In genomic region chr7:2197436-2198155, GRCh38 we compare ENCODE assay signal across 25 cellular contexts. TPM values are rescaled to one million over a fixed set of nuclear protein-coding genes. Genes with fewer than 3 reads are reported as not detected.
A peak's percentile ranks its signal among the peaks of the same experiment; 100 is the strongest.
DNase-seq lines count a peak whose midpoint lies in the region; ATAC-seq, FAIRE-seq and TF ChIP-seq lines count a peak whose summit lies in the region.
"Had no signal": no experiment of that assay in that cellular context is flagged by ENCODE, and none has a peak within 500 bp of the region (broad histone marks: within the 10 kb centered on the region; RNA-seq: fewer than 3 reads in every experiment).

No MANE protein-coding gene starts in this region.

- peaks cover 54 to 87% (median 76%) of the 10 kb centered on the region in 11 experiments for H3K36me3 ChIP-seq in BLaER1 treated with 17β-estradiol and CSF1 and Interleukin-3, amounts not matched to agents 10 nM and 100 nM
- H3K36me3 ChIP-seq in trophoblast cell (ENCODE audit: control insufficient read depth in 1 of 2, insufficient read depth in 2 of 2, low read length in 2 of 2) (peaks cover 49 to 52% of the 10 kb centered on the region in 2 experiments), esophagus muscularis mucosa (peaks cover 6 to 57% (median 36%) of the 10 kb centered on the region in 4 donors)
- H3K36me3 ChIP-seq: ovary, right lobe of liver had no signal

- H3K4me2 ChIP-seq in BLaER1 treated with 17β-estradiol and CSF1 and Interleukin-3, amounts not matched to agents 10 nM and 100 nM, result peak overlapping the region; percentile 36 to 85 (median 71); a peak in 20 of 22 replicates
- no peak overlapping the region for H3K4me2 ChIP-seq in trophoblast cell (ENCODE audit: low read length)

- no peak overlapping the region for H2BK12ac ChIP-seq in trophoblast cell (ENCODE audit: low read length)

- no peak overlapping the region for H4K91ac ChIP-seq in trophoblast cell (ENCODE audit: low read depth, low read length)

- H3K14ac ChIP-seq in trophoblast cell (ENCODE audit: low read length), result no peak overlapping the region

- H3K27me3 ChIP-seq in BLaER1 treated with 17β-estradiol and CSF1 and Interleukin-3, amounts not matched to agents 10 nM and 100 nM, result no peaks in the 10 kb centered on the region
- H3K27me3 ChIP-seq in trophoblast cell (ENCODE audit: insufficient read depth, low read length), result no peaks in the 10 kb centered on the region
- H3K27me3 ChIP-seq in esophagus muscularis mucosa, result no peaks in the 10 kb centered on the region
- H3K27me3 ChIP-seq: esophagus squamous epithelium, gastroesophageal sphincter, ovary, right lobe of liver, vagina had no signal

- peak; percentile 38 for FAIRE-seq in HTR-8/SVneo (lab: Jason Lieb, UNC)
- FAIRE-seq: GM12891, HepG2 had no signal

- H3K4ac ChIP-seq in trophoblast cell (ENCODE audit: low read depth, low read length), result no peak overlapping the region

- peaks cover 22 to 93% (median 66%) of the 10 kb centered on the region in 11 experiments; a peak in 20 of 22 replicates for H4K20me1 ChIP-seq in BLaER1 treated with 17β-estradiol and CSF1 and Interleukin-3, amounts not matched to agents 10 nM and 100 nM

- H3K79me2 ChIP-seq in trophoblast cell (ENCODE audit: control insufficient read depth, insufficient read depth, low read length, poor library complexity), result no peaks in the 10 kb centered on the region

- H2BK120ac ChIP-seq in trophoblast cell (ENCODE audit: insufficient read depth, low read length, poor library complexity), result no peak overlapping the region

- no peak overlapping the region for H4K8ac ChIP-seq in trophoblast cell (ENCODE audit: low read depth, low read length)

- 0 out of 22 replicates have a peak overlapping the region, but pooled peaks of 1 of the 11 experiments have one; percentile 47 for H3K27ac ChIP-seq in BLaER1 treated with 17β-estradiol and CSF1 and Interleukin-3, amounts not matched to agents 10 nM and 100 nM
- H3K27ac ChIP-seq in trophoblast cell (ENCODE audit: low read depth, low read length) (no peak overlapping the region), esophagus muscularis mucosa (replicated peaks in 1 of 4) (no peak overlapping the region)
- H3K27ac ChIP-seq: esophagus squamous epithelium, gastroesophageal sphincter, ovary, right lobe of liver, vagina had no signal

- no peak overlapping the region for H2AK5ac ChIP-seq in trophoblast cell (ENCODE audit: low read length)

- H3K79me1 ChIP-seq in trophoblast cell (ENCODE audit: low read length), result no peaks in the 10 kb centered on the region

- H3K18ac ChIP-seq in trophoblast cell (ENCODE audit: low read length), result no peak overlapping the region

- H2AFZ ChIP-seq in trophoblast cell (ENCODE audit: insufficient read depth, low read length, poor library complexity), result no peak overlapping the region

- H3K23ac ChIP-seq in trophoblast cell (ENCODE audit: low read length), result no peak overlapping the region

- H2BK5ac ChIP-seq in trophoblast cell (ENCODE audit: low read depth, low read length, poor library complexity), result no peak overlapping the region

- no peak for TF ChIP-seq POLR2A in esophagus muscularis mucosa (IDR thresholded peaks at IDR 0.05; ENCODE audit: low read depth)

- no peak for TF ChIP-seq CTCF in esophagus muscularis mucosa (IDR thresholded peaks at IDR 0.05)

- H3K9me3 ChIP-seq in BLaER1 treated with 17β-estradiol and CSF1 and Interleukin-3, amounts not matched to agents 10 nM and 100 nM (replicated peaks in 1 of 11), result peaks cover 10 to 17% (median 14%) of the 10 kb centered on the region in 11 experiments; a peak in 21 of 22 replicates
- H3K9me3 ChIP-seq in trophoblast cell (ENCODE audit: insufficient read depth, low read depth, low read length), result peaks cover 4% of the 10 kb centered on the region
- H3K9me3 ChIP-seq in esophagus muscularis mucosa, result no peaks in the 10 kb centered on the region
- H3K9me3 ChIP-seq: esophagus squamous epithelium, ovary, right lobe of liver, vagina had no signal

- intact Hi-C loops in cardiac septum (cut with DNase I), result no loop called here
- intact Hi-C loops in esophagus muscularis mucosa (cut with DNase I), result no loop called here

- WGBS in trophoblast cell (ENCODE audit: extremely low coverage, insufficient coverage, insufficient read length), result no CpG with 5 or more reads among the region's 21 CpGs
- 93% methylated on average over 20 of the region's 21 CpGs for WGBS in esophagus muscularis mucosa

- H3K4me3 ChIP-seq in BLaER1 treated with 17β-estradiol and CSF1 and Interleukin-3, amounts not matched to agents 10 nM and 100 nM, result no peak overlapping the region
- peak overlapping the region; percentile 27 for H3K4me3 ChIP-seq in trophoblast cell (ENCODE audit: low read depth, low read length)
- no peak overlapping the region for H3K4me3 ChIP-seq in esophagus muscularis mucosa
- H3K4me3 ChIP-seq: esophagus squamous epithelium, gastroesophageal sphincter, ovary, right lobe of liver, vagina had no signal

- peak overlapping the region in 4 of 11 experiments; percentile 12 to 66 (median 38); a peak in 3 of 22 replicates for H3K9ac ChIP-seq in BLaER1 treated with 17β-estradiol and CSF1 and Interleukin-3, amounts not matched to agents 10 nM and 100 nM
- H3K9ac ChIP-seq in trophoblast cell (ENCODE audit: low read length), result no peak overlapping the region

- ATAC-seq in GM19463 (IDR thresholded peaks at IDR 0.05; ENCODE audit: unreplicated experiment) (no peak), HG03457 (IDR thresholded peaks at IDR 0.05; ENCODE audit: unreplicated experiment) (no peak)
- ATAC-seq: gastroesophageal sphincter; HepG2; naive thymus-derived CD8-positive, alpha-beta T cell; Panc1 had no signal

- H3K4me1 ChIP-seq in BLaER1 treated with 17β-estradiol and CSF1 and Interleukin-3, amounts not matched to agents 10 nM and 100 nM, result peaks cover 19 to 83% (median 60%) of the 10 kb centered on the region in 10 experiments
- H3K4me1 ChIP-seq in trophoblast cell (ENCODE audit: control insufficient read depth in 1 of 2, insufficient read depth in 2 of 2, low read length in 2 of 2) (peaks cover 0 to 2% of the 10 kb centered on the region in 2 experiments), esophagus muscularis mucosa (peaks cover 9 to 25% (median 13%) of the 10 kb centered on the region in 4 donors)
- H3K4me1 ChIP-seq: right lobe of liver, vagina had no signal

- DNase-seq in HTR-8/SVneo (ENCODE audit: insufficient read length, low spot score) (no peak), cardiac septum (ENCODE audit: low spot score) (peak; percentile 57), trophoblast cell (no peak), esophagus muscularis mucosa (ENCODE audit: extremely low spot score) (no peak)
- DNase-seq: activated CD8-positive, alpha-beta memory T cell treated with anti-CD3 and anti-CD28 coated beads, Interleukin-2, amount 50 U/mL, for 4 hours; activated naive CD8-positive, alpha-beta T cell treated with anti-CD3 and anti-CD28 coated beads, Interleukin-2, amount 10 ng/mL, durations not matched to agents 7 days and 5 days; CD4-positive, alpha-beta T cell; effector CD8-positive, alpha-beta T cell; esophagus squamous epithelium; GOT3; mesenchymal stem cell; naive thymus-derived CD8-positive, alpha-beta T cell; NCI-H1048; NK-92 treated with Interleukin-12 subunit alpha and Interleukin-12 subunit beta, amount 100 ng/mL, for 24 hours; stimulated activated CD8-positive, alpha-beta memory T cell treated with anti-CD3 and anti-CD28 coated beads, Interleukin-4, amount 100 ng/mL, for 48 hours had no signal

- TF ChIP-seq EP300 in esophagus muscularis mucosa (IDR thresholded peaks at IDR 0.05), result no peak

- no peak overlapping the region for H4K12ac ChIP-seq in trophoblast cell (ENCODE audit: low read depth, low read length)

RNA-seq across cellular contexts. Expression of gene MAD1L1, which starts 35.1 kb away (rescaled TPM):
- total RNA-seq in cardiac septum, result 13.5 TPM
- 23.7 and 24.6 TPM in 2 replicates for polyA plus RNA-seq in trophoblast cell (2013)
- 10 to 100 TPM; 22.2 to 33.1 (median 29.5) TPM for total RNA-seq in esophagus muscularis mucosa

RNA-seq across cellular contexts. Expression of gene MRM2, which starts 44.4 kb away (rescaled TPM):
- 15.6 TPM for total RNA-seq in cardiac septum
- polyA plus RNA-seq in trophoblast cell (2013), result 21.4 and 22.1 TPM in 2 replicates
- 10 to 100 TPM; 13.3 to 20.3 (median 16.5) TPM for total RNA-seq in esophagus muscularis mucosa

RNA-seq across cellular contexts. Expression of gene NUDT1, which starts 44.4 kb away (rescaled TPM):
- total RNA-seq in cardiac septum (9.6 TPM), esophagus muscularis mucosa (10 to 100 TPM; 10.9 to 18.7 (median 18.0) TPM)
- 23.2 and 26.4 TPM in 2 replicates for polyA plus RNA-seq in trophoblast cell (2013)
